In genomic region chr7:25125137-25125946, GRCh38 we compare ENCODE assay signal across 1 cellular context.
TF ChIP-seq lines count a peak whose summit lies in the region.

CYCS (minus strand) TSS chr7:25125260; CDS start chr7:25124119, 1,141 bp downstream.

TF ChIP-seq in HepG2, 621 proteins besides CTCF, POLR2A, EP300 and RAD21 (continued from another document and continues in another):
- TF ChIP-seq HBP1 (CRISPR knock-in tag; IDR thresholded peaks at IDR 0.05; ENCODE audit: low read depth), result peak; percentile 75; the same call in 1 of the 2 replicates
- peak; percentile 96; the same call in 1 of the 2 replicates for TF ChIP-seq ZNF451 (CRISPR knock-in tag; IDR thresholded peaks at IDR 0.05)
- no peak for TF ChIP-seq PAF1 (CRISPR knock-in tag; IDR thresholded peaks at IDR 0.05)
- TF ChIP-seq TOE1 (CRISPR knock-in tag; IDR thresholded peaks at IDR 0.05), result 0 out of 2 replicates have a peak, but pooled peaks have one; percentile 38
- peak; percentile 97 for TF ChIP-seq ESRRA (CRISPR knock-in tag; IDR thresholded peaks at IDR 0.05; ENCODE audit: low read depth)
- peak; percentile 90 for TF ChIP-seq REL (CRISPR knock-in tag; conservative IDR thresholded peaks at IDR 0.05)
- TF ChIP-seq ETV6 (CRISPR knock-in tag; conservative IDR thresholded peaks at IDR 0.05), result 0 out of 2 replicates have a peak, but pooled peaks have one; percentile 64
- 0 out of 2 replicates have a peak, but pooled peaks have one; percentile 72 for TF ChIP-seq BATF2 (CRISPR knock-in tag; IDR thresholded peaks at IDR 0.05)
- peak; percentile 47 for TF ChIP-seq ZNF691 (CRISPR knock-in tag; IDR thresholded peaks at IDR 0.05; ENCODE audit: borderline replicate concordance, low read depth)
- TF ChIP-seq ZMYM4 (CRISPR knock-in tag; IDR thresholded peaks at IDR 0.05), result peak; percentile 100
- peak; percentile 90 for TF ChIP-seq RFXAP (CRISPR knock-in tag; IDR thresholded peaks at IDR 0.05; ENCODE audit: borderline replicate concordance)
- TF ChIP-seq TEAD3 (CRISPR knock-in tag; optimal IDR thresholded peaks at IDR 0.05; ENCODE audit: borderline replicate concordance), result peak; percentile 85
- peak; percentile 92 for TF ChIP-seq PHF20 (CRISPR knock-in tag; IDR thresholded peaks at IDR 0.05)
- TF ChIP-seq ZNF547 (CRISPR knock-in tag; IDR thresholded peaks at IDR 0.05), result peak; percentile 95
- TF ChIP-seq ZKSCAN1 (IDR thresholded peaks at IDR 0.05; ENCODE audit: low read length), result peak; percentile 5; the same call in 1 of the 2 replicates
- TF ChIP-seq ZNF652 (CRISPR knock-in tag; IDR thresholded peaks at IDR 0.05; ENCODE audit: borderline replicate concordance, low read depth), result no peak
- TF ChIP-seq ELF4 (CRISPR knock-in tag; IDR thresholded peaks at IDR 0.05; ENCODE audit: borderline replicate concordance), result no peak
- TF ChIP-seq ZNF367 (CRISPR knock-in tag; IDR thresholded peaks at IDR 0.05; ENCODE audit: borderline replicate concordance), result no peak
- TF ChIP-seq GTF3A (CRISPR knock-in tag; conservative IDR thresholded peaks at IDR 0.05), result peak; percentile 97
- peak; percentile 81; the same call in 1 of the 2 replicates for TF ChIP-seq ZNF546 (CRISPR knock-in tag; conservative IDR thresholded peaks at IDR 0.05)
- TF ChIP-seq SNAPC4 (CRISPR knock-in tag; IDR thresholded peaks at IDR 0.05), result peak; percentile 64
- peak; percentile 72 for TF ChIP-seq SKIL (CRISPR knock-in tag; IDR thresholded peaks at IDR 0.05; ENCODE audit: borderline replicate concordance)
- 0 out of 2 replicates have a peak, but pooled peaks have one; percentile 13 for TF ChIP-seq ZBTB26 (CRISPR knock-in tag; IDR thresholded peaks at IDR 0.05; ENCODE audit: borderline replicate concordance)
- TF ChIP-seq ZBTB46 (CRISPR knock-in tag; IDR thresholded peaks at IDR 0.05; ENCODE audit: borderline replicate concordance), result peak; percentile 73; the same call in 1 of the 2 replicates
- peak; percentile 62; the same call in 1 of the 2 replicates for TF ChIP-seq STAT6 (CRISPR knock-in tag; IDR thresholded peaks at IDR 0.05; ENCODE audit: borderline replicate concordance)
- no peak for TF ChIP-seq SYNCRIP (IDR thresholded peaks at IDR 0.05; ENCODE audit: insufficient read depth, low read depth, low read length)
- peak; percentile 95 for TF ChIP-seq KAT8 (CRISPR knock-in tag; IDR thresholded peaks at IDR 0.05)
- no peak; the same call in 1 of the 2 replicates for TF ChIP-seq KLF12 (CRISPR knock-in tag; IDR thresholded peaks at IDR 0.05; ENCODE audit: borderline replicate concordance)
- peak; percentile 40 for TF ChIP-seq TBL1XR1 (IDR thresholded peaks at IDR 0.05; ENCODE audit: borderline replicate concordance, low read length, partially characterized antibody)
- peak; percentile 100 for TF ChIP-seq CREB1 (IDR thresholded peaks at IDR 0.05)
- peak; percentile 99 for TF ChIP-seq CREB1 (CRISPR knock-in tag; IDR thresholded peaks at IDR 0.05)
- TF ChIP-seq ZBTB2 (CRISPR knock-in tag; IDR thresholded peaks at IDR 0.05; ENCODE audit: low read depth), result peak; percentile 86
- peak; percentile 99 for TF ChIP-seq DRAP1 (CRISPR knock-in tag; IDR thresholded peaks at IDR 0.05)
- peak; percentile 91; the same call in 1 of the 2 replicates for TF ChIP-seq ZNF761 (CRISPR knock-in tag; conservative IDR thresholded peaks at IDR 0.05)
- TF ChIP-seq ZNF660 (CRISPR knock-in tag; IDR thresholded peaks at IDR 0.05; ENCODE audit: borderline replicate concordance, low read depth), result no peak
- TF ChIP-seq USF2 (IDR thresholded peaks at IDR 0.05; ENCODE audit: low read depth, low read length), result no peak
- peak; percentile 54; the same call in 1 of the 2 replicates for TF ChIP-seq USF2 (CRISPR knock-in tag; IDR thresholded peaks at IDR 0.05; ENCODE audit: borderline replicate concordance)
